1 cellular context compared by ENCODE assay signal in genomic region chr2:233197022-233197421, GRCh38.
TF ChIP-seq lines count a peak whose summit lies in the region.

No MANE protein-coding gene starts in this region.

TF ChIP-seq in GM12878, 131 proteins besides CTCF, POLR2A, EP300 and RAD21:
- no peak for TF ChIP-seq CHD2 (IDR thresholded peaks at IDR 0.05; ENCODE audit: borderline replicate concordance, low read depth, low read length)
- no peak for TF ChIP-seq CEBPZ (IDR thresholded peaks at IDR 0.05; ENCODE audit: low read depth, low read length)
- TF ChIP-seq LARP7 (IDR thresholded peaks at IDR 0.05): no peak
- no peak for TF ChIP-seq IRF5 (IDR thresholded peaks at IDR 0.05; ENCODE audit: borderline replicate concordance)
- no peak for TF ChIP-seq MYB (IDR thresholded peaks at IDR 0.05; ENCODE audit: borderline replicate concordance, low read depth, low read length)
- TF ChIP-seq NBN (IDR thresholded peaks at IDR 0.05): no peak
- TF ChIP-seq ZNF384 (IDR thresholded peaks at IDR 0.05; ENCODE audit: borderline replicate concordance, low read depth, low read length): no peak
- no peak for TF ChIP-seq ETV6 (conservative IDR thresholded peaks at IDR 0.05 in 1 of 2, IDR thresholded peaks at IDR 0.05 in 1 of 2; ENCODE audit: borderline replicate concordance in 1 of 2, low read depth in 1 of 2)
- TF ChIP-seq ELK1 (IDR thresholded peaks at IDR 0.05; ENCODE audit: low read depth, low read length): no peak
- TF ChIP-seq NFIC (IDR thresholded peaks at IDR 0.05; ENCODE audit: low read depth, low read length): no peak
- no peak for TF ChIP-seq RAD51 (IDR thresholded peaks at IDR 0.05)
- no peak for TF ChIP-seq CUX1 (IDR thresholded peaks at IDR 0.05; ENCODE audit: insufficient replicate concordance, low read depth, low read length)
- TF ChIP-seq SPI1 (IDR thresholded peaks at IDR 0.05; ENCODE audit: borderline replicate concordance, insufficient read depth, low read depth, low read length): no peak
- no peak for TF ChIP-seq BACH1 (IDR thresholded peaks at IDR 0.05; ENCODE audit: borderline replicate concordance)
- TF ChIP-seq HCFC1 (IDR thresholded peaks at IDR 0.05; ENCODE audit: low read length): no peak
- TF ChIP-seq MTA3 (IDR thresholded peaks at IDR 0.05; ENCODE audit: borderline replicate concordance, low read length): no peak
